In genomic region chr19:13026478-13026999, GRCh38 we compare ENCODE assay signal across 10 cellular contexts. TPM values are rescaled to one million over a fixed set of nuclear protein-coding genes. Genes with fewer than 3 reads are reported as not detected.
DNase-seq lines count a peak whose midpoint lies in the region; ATAC-seq, FAIRE-seq and TF ChIP-seq lines count a peak whose summit lies in the region.
"Had no signal": no experiment of that assay in that cellular context is flagged by ENCODE, and none has a peak within 500 bp of the region (broad histone marks: within the 10 kb centered on the region; RNA-seq: fewer than 3 reads in every experiment).

No MANE protein-coding gene starts in this region.

- H3K36me3 ChIP-seq in right atrium auricular region: no peaks in the 10 kb centered on the region
- no peaks in the 10 kb centered on the region for H3K36me3 ChIP-seq in astrocyte (ENCODE audit: insufficient read depth, low read length)
- no peaks in the 10 kb centered on the region for H3K36me3 ChIP-seq in left lung
- H3K36me3 ChIP-seq in kidney (ENCODE audit: control insufficient read depth in 1 of 2, insufficient read depth in 2 of 2, low read length in 2 of 2): peaks cover 0 to 2% of the 10 kb centered on the region in 2 donors

- no peak overlapping the region for H3K27ac Mint-ChIP-seq in astrocyte (ENCODE audit: unreplicated experiment)
- H3K27ac Mint-ChIP-seq: T-helper 1 cell treated with Interleukin-12 subunit alpha and Interleukin-12 subunit beta and Interleukin-4 antibody, amounts not matched to agents 30 μg/mL and 1 μg/mL, for 36 hours had no signal

- H3K27me3 ChIP-seq in right atrium auricular region (no peaks in the 10 kb centered on the region), astrocyte (ENCODE audit: insufficient read depth, low read length) (peaks cover 3% of the 10 kb centered on the region), left lung (peaks cover 0 to 26% of the 10 kb centered on the region in 2 donors)

- DNase-seq in right atrium auricular region (ENCODE audit: low spot score) (no peak), left cardiac atrium (no peak), astrocyte (ENCODE audit: low read depth) (peak; percentile 68), left lung (no peak), kidney (no peak), SK-N-DZ (ENCODE audit: low spot score) (no peak)

- TF ChIP-seq CTCF in right atrium auricular region (IDR thresholded peaks at IDR 0.05) (no peak), astrocyte (IDR thresholded peaks at IDR 0.05; ENCODE audit: insufficient read depth, low read depth, low read length) (no peak), left lung (IDR thresholded peaks at IDR 0.05) (no peak), kidney (IDR thresholded peaks at IDR 0.05; ENCODE audit: borderline replicate concordance, extremely low read depth, insufficient read depth) (no peak)

- peaks cover 0 to 90% of the 10 kb centered on the region in 2 donors for H3K4me1 ChIP-seq in right atrium auricular region
- peaks cover 56% of the 10 kb centered on the region for H3K4me1 ChIP-seq in astrocyte (ENCODE audit: insufficient read depth, low read length)
- peaks cover 34 to 96% of the 10 kb centered on the region in 2 donors for H3K4me1 ChIP-seq in left lung
- peaks cover 8 to 28% of the 10 kb centered on the region in 2 donors for H3K4me1 ChIP-seq in kidney (ENCODE audit: control insufficient read depth in 1 of 2, insufficient read depth in 1 of 2, low read depth in 1 of 2, low read length in 2 of 2)

- H3K36me3 Mint-ChIP-seq in astrocyte (ENCODE audit: low read depth, unreplicated experiment): peaks cover 8% of the 10 kb centered on the region

- H3K27ac ChIP-seq in right atrium auricular region: peak overlapping the region; percentile 93 to 98
- H3K27ac ChIP-seq in astrocyte (ENCODE audit: low read depth, low read length): peak overlapping the region; percentile 72
- peak overlapping the region; percentile 77 to 94 for H3K27ac ChIP-seq in left lung
- peak overlapping the region in 1 of 2 donors; percentile 51 for H3K27ac ChIP-seq in kidney (ENCODE audit: low read depth in 2 of 2, low read length in 2 of 2)

- H3K79me2 ChIP-seq in astrocyte (ENCODE audit: insufficient read depth, low read length): peaks cover 86% of the 10 kb centered on the region

- FAIRE-seq in astrocyte (lab: Jason Lieb, UNC) (no peak), kidney (lab: Jason Lieb, UNC) (no peak)

- H3K4me1 Mint-ChIP-seq in astrocyte (ENCODE audit: low read depth, unreplicated experiment): peaks cover 16% of the 10 kb centered on the region

- peak overlapping the region; percentile 58 for H3K4me3 Mint-ChIP-seq in astrocyte (ENCODE audit: unreplicated experiment)
- H3K4me3 Mint-ChIP-seq: T-helper 1 cell treated with Interleukin-12 subunit alpha and Interleukin-12 subunit beta and Interleukin-4 antibody, amounts not matched to agents 30 μg/mL and 1 μg/mL, for 36 hours had no signal

- H3K9me3 Mint-ChIP-seq in astrocyte (ENCODE audit: unreplicated experiment): peaks cover 5% of the 10 kb centered on the region
- H3K9me3 Mint-ChIP-seq: T-helper 1 cell treated with Interleukin-12 subunit alpha and Interleukin-12 subunit beta and Interleukin-4 antibody, amounts not matched to agents 30 μg/mL and 1 μg/mL, for 36 hours had no signal

- ATAC-seq in left cardiac atrium: no peak
- ATAC-seq in left lung: peak; percentile 47
- ATAC-seq in GM21381 (IDR thresholded peaks at IDR 0.05; ENCODE audit: unreplicated experiment): no peak
- ATAC-seq in GM21515 (IDR thresholded peaks at IDR 0.05; ENCODE audit: unreplicated experiment): no peak

- no peak overlapping the region for H2AFZ ChIP-seq in astrocyte (ENCODE audit: low read depth, low read length)

- no peaks in the 10 kb centered on the region for H3K9me3 ChIP-seq in right atrium auricular region
- no peaks in the 10 kb centered on the region for H3K9me3 ChIP-seq in astrocyte (ENCODE audit: insufficient read depth, low read depth, low read length)
- no peaks in the 10 kb centered on the region for H3K9me3 ChIP-seq in left lung
- no peaks in the 10 kb centered on the region for H3K9me3 ChIP-seq in kidney (ENCODE audit: control insufficient read depth in 1 of 2, low read length in 2 of 2)

- H3K9ac ChIP-seq in astrocyte (ENCODE audit: low read length): peak overlapping the region; percentile 84
- H3K9ac ChIP-seq in kidney (ENCODE audit: low read length in 2 of 2): no peak overlapping the region

- peaks cover 89% of the 10 kb centered on the region for H3K27me3 Mint-ChIP-seq in astrocyte (ENCODE audit: low read depth, unreplicated experiment)

- H3K4me2 ChIP-seq in astrocyte (ENCODE audit: low read length): peak overlapping the region; percentile 89

- H4K20me1 ChIP-seq in astrocyte (ENCODE audit: insufficient read depth, low read length): peaks cover 51% of the 10 kb centered on the region

- intact Hi-C loops in left cardiac atrium (cut with DNase I): no loop called here
- intact Hi-C loops in left lung (cut with DNase I): no loop called here
- intact Hi-C loops in kidney (cut with DNase I): no loop called here

- H3K4me3 ChIP-seq in right atrium auricular region (peak overlapping the region; percentile 7 to 50), astrocyte (ENCODE audit: insufficient read depth, low read depth, low read length) (peak overlapping the region; percentile 70), left lung (peak overlapping the region; percentile 21 to 33), kidney (ENCODE audit: low read length in 2 of 2) (peak overlapping the region in 1 of 2 donors; percentile 1)

RNA-seq across cellular contexts. Expression of gene NFIX, which starts 31.3 kb away (rescaled TPM):
- total RNA-seq in right atrium auricular region (10 to 100 TPM; 56.5 to 69.8 TPM), left cardiac atrium (100 to 1,000 TPM; 117 to 133 TPM), astrocyte (8.4 and 9.6 TPM in 2 replicates), left lung (100 to 1,000 TPM; 166 to 237 TPM), kidney (65.0 TPM)
- 4.3 TPM for polyA plus RNA-seq in kidney (ENCODE audit: insufficient read depth, low read depth, low replicate concordance)
- 0.15 and 0.17 TPM in 2 replicates for polyA plus RNA-seq in SK-N-DZ (2014; cell fraction: cytosol; rRNA removed)
- polyA plus RNA-seq in SK-N-DZ (2014; cell fraction: nucleus; rRNA removed): 0.09 and 0.22 TPM in 2 replicates

RNA-seq across cellular contexts. Expression of gene DAND5, which starts 57.2 kb away (rescaled TPM):
- total RNA-seq in right atrium auricular region: 10 to 100 TPM in 1 of 2 donors, 1 to 10 TPM in 1; 2.9 to 10.7 TPM
- 1 to 10 TPM; 5.2 to 7.0 TPM for total RNA-seq in left cardiac atrium
- 0.14 TPM in 1 of 2 replicates, not detected in the other for total RNA-seq in astrocyte
- under 1 TPM in 1 of 2 donors, not detected in 1; 0.13 TPM for total RNA-seq in left lung
- not detected for total RNA-seq in kidney
- not detected for polyA plus RNA-seq in kidney (ENCODE audit: insufficient read depth, low read depth, low replicate concordance)
- polyA plus RNA-seq in SK-N-DZ (2014; cell fraction: cytosol; rRNA removed): not detected in 2 replicates
- not detected in 2 replicates for polyA plus RNA-seq in SK-N-DZ (2014; cell fraction: nucleus; rRNA removed)
- total RNA-seq: glomerular endothelial cell had no signal
